Comparison of ENCODE assay signal across 9 cellular contexts in the genomic region with DNA sequence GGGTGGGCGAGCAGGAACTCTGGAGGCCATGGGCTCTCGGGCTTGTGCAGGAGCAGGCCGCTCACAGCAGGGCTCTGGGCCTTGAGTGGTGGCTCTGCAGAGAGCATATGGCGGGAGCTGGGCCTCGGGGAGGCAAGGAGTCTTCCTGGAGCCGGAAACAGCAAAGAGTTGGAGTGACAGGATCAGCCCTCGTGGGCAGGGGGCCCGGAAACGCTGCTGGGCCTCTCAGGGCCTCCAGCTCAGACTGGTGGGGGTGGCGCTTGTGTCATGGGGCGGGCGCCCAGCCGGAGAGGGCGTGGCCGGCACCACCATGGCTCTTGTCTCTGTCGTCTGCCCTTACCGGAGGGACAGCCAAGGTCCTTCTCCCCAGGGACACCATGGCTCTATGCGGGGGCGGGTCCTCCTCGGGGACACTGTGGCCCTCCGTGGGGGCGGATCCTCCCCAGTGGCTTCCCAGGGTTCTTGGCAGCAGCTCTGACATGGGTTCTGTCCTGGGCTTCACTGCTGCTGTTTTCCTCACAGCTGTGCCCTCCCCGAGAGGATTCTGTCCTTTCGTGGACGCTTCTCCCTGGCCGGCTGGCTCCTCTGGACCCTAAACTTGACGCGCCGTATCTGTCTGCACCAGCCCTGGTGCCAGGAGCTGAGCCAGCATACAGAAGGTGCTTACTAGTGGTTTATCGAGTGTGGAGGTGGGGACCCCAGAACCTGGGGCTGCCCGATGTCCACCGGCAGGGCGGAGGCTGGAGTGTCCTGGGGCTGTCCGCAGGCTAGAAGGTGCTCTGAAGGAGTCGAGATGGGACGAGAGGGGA. TPM values are rescaled to one million over a fixed set of nuclear protein-coding genes. Genes with fewer than 3 reads are reported as not detected.
DNase-seq lines count a peak whose midpoint lies in the region; ATAC-seq and TF ChIP-seq lines count a peak whose summit lies in the region.
"Had no signal": no experiment of that assay in that cellular context is flagged by ENCODE, and none has a peak within 500 bp of the region (broad histone marks: within the 10 kb centered on the region; RNA-seq: fewer than 3 reads in every experiment).

No MANE protein-coding gene starts in this region.

- ATAC-seq in GM18505 (IDR thresholded peaks at IDR 0.05; ENCODE audit: unreplicated experiment) (peak; percentile 54), upper lobe of left lung (ENCODE audit: low FRiP score in 2 of 2) (peak; percentile 69 to 80), GM21576 (IDR thresholded peaks at IDR 0.05; ENCODE audit: unreplicated experiment) (no peak)

- no peaks in the 10 kb centered on the region for H3K27me3 ChIP-seq in upper lobe of left lung

- 33 to 34% methylated on average over 22 to 29 of the region's 36 CpGs for WGBS in upper lobe of left lung, 2 donors

- TF ChIP-seq CTCF in upper lobe of left lung (IDR thresholded peaks at IDR 0.05) = no peak

- peaks cover 0 to 35% (median 21%) of the 10 kb centered on the region in 4 donors for H3K36me3 ChIP-seq in upper lobe of left lung

- DNase-seq in NCI-H2171 treated with DMSO at 0.1 percent for 48 hours (lab: John Stamatoyannopoulos, UW) = peak; percentile 96
- DNase-seq in activated T-helper 2 cell treated with anti-CD3 and anti-CD28 coated beads, Interferon-gamma antibody, Interleukin-2, Interleukin-4, amounts not matched to agents 10 μg/mL and 5 μg/mL and 100 μg/mL, durations not matched to agents 14 hours and 24 hours and 36 hours (ENCODE audit: low spot score) = peak; percentile 67
- peak; percentile 77 for DNase-seq in foreskin melanocyte
- peak in 8 of 10 donors; percentile 31 to 95 (median 60) for DNase-seq in posterior cingulate gyrus
- peak; percentile 85 to 94 for DNase-seq in upper lobe of left lung
- no peak for DNase-seq in SKM-1 (lab: John Stamatoyannopoulos, UW; ENCODE audit: unreplicated experiment)

- peaks cover 45 to 56% (median 50%) of the 10 kb centered on the region in 4 donors for H3K4me1 ChIP-seq in upper lobe of left lung

- no peak for TF ChIP-seq POLR2A in GM18505 (IDR thresholded peaks at IDR 0.05; ENCODE audit: borderline replicate concordance, extremely low read depth, insufficient read depth, insufficient read length)
- TF ChIP-seq POLR2A in upper lobe of left lung (IDR thresholded peaks at IDR 0.05) = no peak

- no peaks in the 10 kb centered on the region for H3K36me3 Mint-ChIP-seq in activated T-helper 2 cell treated with anti-CD3 and anti-CD28 coated beads, Interferon-gamma antibody, Interleukin-2, Interleukin-4, amounts not matched to agents 10 μg/mL and 5 μg/mL and 100 μg/mL, durations not matched to agents 14 hours and 24 hours and 36 hours (ENCODE audit: low read depth)

- H3K4me3 ChIP-seq in upper lobe of left lung = peak overlapping the region in 2 of 4 donors; percentile 25 to 27

- H3K27ac Mint-ChIP-seq in activated T-helper 2 cell treated with anti-CD3 and anti-CD28 coated beads, Interferon-gamma antibody, Interleukin-2, Interleukin-4, amounts not matched to agents 10 μg/mL and 5 μg/mL and 100 μg/mL, durations not matched to agents 14 hours and 24 hours and 36 hours = peak overlapping the region; percentile 28

- intact Hi-C loops in activated T-helper 2 cell treated with anti-CD3 and anti-CD28 coated beads, Interferon-gamma antibody, Interleukin-2, Interleukin-4, amounts not matched to agents 10 μg/mL and 5 μg/mL and 100 μg/mL, durations not matched to agents 14 hours and 24 hours and 36 hours (cut with micrococcal nuclease) = no loop called here
- intact Hi-C loops in posterior cingulate gyrus (cut with DNase I) = no loop called here

- peak overlapping the region; percentile 30 to 73 (median 54) for H3K27ac ChIP-seq in upper lobe of left lung

- H3K4me3 Mint-ChIP-seq in activated T-helper 2 cell treated with anti-CD3 and anti-CD28 coated beads, Interferon-gamma antibody, Interleukin-2, Interleukin-4, amounts not matched to agents 10 μg/mL and 5 μg/mL and 100 μg/mL, durations not matched to agents 14 hours and 24 hours and 36 hours (ENCODE audit: low read depth) = no peak overlapping the region
- H3K4me3 Mint-ChIP-seq: T-helper 1 cell treated with Interleukin-12 subunit alpha and Interleukin-12 subunit beta and Interleukin-4 antibody, amounts not matched to agents 30 μg/mL and 1 μg/mL, for 36 hours had no signal

- H3K9me3 Mint-ChIP-seq in activated T-helper 2 cell treated with anti-CD3 and anti-CD28 coated beads, Interferon-gamma antibody, Interleukin-2, Interleukin-4, amounts not matched to agents 10 μg/mL and 5 μg/mL and 100 μg/mL, durations not matched to agents 14 hours and 24 hours and 36 hours = no peaks in the 10 kb centered on the region
- H3K9me3 Mint-ChIP-seq: T-helper 1 cell treated with Interleukin-12 subunit alpha and Interleukin-12 subunit beta and Interleukin-4 antibody, amounts not matched to agents 30 μg/mL and 1 μg/mL, for 36 hours had no signal

- no peaks in the 10 kb centered on the region for H3K27me3 Mint-ChIP-seq in activated T-helper 2 cell treated with anti-CD3 and anti-CD28 coated beads, Interferon-gamma antibody, Interleukin-2, Interleukin-4, amounts not matched to agents 10 μg/mL and 5 μg/mL and 100 μg/mL, durations not matched to agents 14 hours and 24 hours and 36 hours (ENCODE audit: low read depth)

- TF ChIP-seq EP300 in upper lobe of left lung (IDR thresholded peaks at IDR 0.05) = no peak

- H3K9me3 ChIP-seq in upper lobe of left lung = no peaks in the 10 kb centered on the region

- H3K4me1 Mint-ChIP-seq in activated T-helper 2 cell treated with anti-CD3 and anti-CD28 coated beads, Interferon-gamma antibody, Interleukin-2, Interleukin-4, amounts not matched to agents 10 μg/mL and 5 μg/mL and 100 μg/mL, durations not matched to agents 14 hours and 24 hours and 36 hours (ENCODE audit: low read depth) = peaks cover 14% of the 10 kb centered on the region

RNA-seq across cellular contexts. Expression of gene FBRSL1, which starts 17.0 kb away (rescaled TPM):
- 66.0 and 67.3 TPM in 2 replicates for total RNA-seq in activated T-helper 2 cell treated with anti-CD3 and anti-CD28 coated beads, Interferon-gamma antibody, Interleukin-2, Interleukin-4, amounts not matched to agents 10 μg/mL and 5 μg/mL and 100 μg/mL, durations not matched to agents 14 hours and 24 hours and 36 hours
- 10 to 100 TPM; 16.0 to 53.0 (median 44.1) TPM for total RNA-seq in upper lobe of left lung
